ENCODE assay signal across 8 cellular contexts in genomic region chr17:44186307-44187130, GRCh38. TPM values are rescaled to one million over a fixed set of nuclear protein-coding genes. Genes with fewer than 3 reads are reported as not detected.
A peak's percentile ranks its signal among the peaks of the same experiment; 100 is the strongest.
DNase-seq lines count a peak whose midpoint lies in the region; ATAC-seq and TF ChIP-seq lines count a peak whose summit lies in the region.

Gene TMUB2 (plus strand): TSS chr17:44186972. CDS start chr17:44187709, 737 bp downstream.

- TF ChIP-seq EP300 in upper lobe of left lung (IDR thresholded peaks at IDR 0.05), result peak in 1 of 4 donors; percentile 25

- TF ChIP-seq POLR2A in upper lobe of left lung (IDR thresholded peaks at IDR 0.05), result peak; percentile 32 to 91 (median 68)

- H3K9me3 ChIP-seq in heart right ventricle, result no peaks in the 10 kb centered on the region
- H3K9me3 ChIP-seq in upper lobe of left lung, result no peaks in the 10 kb centered on the region

- intact Hi-C loops in T-helper 1 cell treated with Interleukin-12 subunit alpha and Interleukin-12 subunit beta and Interleukin-4 antibody, amounts not matched to agents 30 ng/mL and 1 ng/mL, for 36 hours (cut with micrococcal nuclease), result loop anchor here (1.0 to 2.0 kb wide), 13 partner anchors 12 to 1131 kb away; partner anchors contain the start of genes G6PC3, HDAC5, HROB and LSM12
- intact Hi-C loops in heart right ventricle (cut with DNase I) (loop anchor here in 2 of 10 donors (1.0 to 2.0 kb wide), 2 partner anchors 13 to 32 kb away; partner anchors contain the start of genes ATXN7L3 (in 1 of the 2) and UBTF (in 1 of the 2)), posterior cingulate gyrus (cut with DNase I) (loop anchor here (1.0 to 2.0 kb wide), 2 partner anchors 14 to 46 kb away; partner anchors contain the start of gene HROB)

- peaks cover 11 to 42% (median 27%) of the 10 kb centered on the region in 9 donors for H3K4me1 ChIP-seq in heart right ventricle
- peaks cover 28 to 35% (median 29%) of the 10 kb centered on the region in 4 donors for H3K4me1 ChIP-seq in upper lobe of left lung

- 0 to 1% methylated on average over 50 of the region's 50 CpGs for WGBS in heart right ventricle, 2 donors
- WGBS in upper lobe of left lung, 2 donors, result 0 to 1% methylated on average over 32 to 50 of the region's 50 CpGs

- peak within 1 kb of the TSS; percentile 78 to 95 (median 88) for H3K4me3 ChIP-seq in heart right ventricle
- peak within 1 kb of the TSS; percentile 73 to 96 (median 76) for H3K4me3 ChIP-seq in upper lobe of left lung

- H3K36me3 ChIP-seq in heart right ventricle, result peaks cover 0 to 56% (median 21%) of the 10 kb centered on the region in 9 donors
- peaks cover 3 to 44% (median 29%) of the 10 kb centered on the region in 4 donors for H3K36me3 ChIP-seq in upper lobe of left lung

- H3K27me3 ChIP-seq in heart right ventricle (no peaks in the 10 kb centered on the region), upper lobe of left lung (no peaks in the 10 kb centered on the region)

- no peak for TF ChIP-seq CTCF in GM13976 (IDR thresholded peaks at IDR 0.05; ENCODE audit: borderline replicate concordance, control extremely low read depth, extremely low read depth, insufficient read depth, missing control alignments)
- no peak for TF ChIP-seq CTCF in heart right ventricle (IDR thresholded peaks at IDR 0.05)
- TF ChIP-seq CTCF in upper lobe of left lung (IDR thresholded peaks at IDR 0.05), result peak in 1 of 6 experiments; percentile 23

- peak within 1 kb of the TSS; percentile 87 to 99 (median 96) for H3K27ac ChIP-seq in heart right ventricle
- H3K27ac ChIP-seq in upper lobe of left lung, result peak within 1 kb of the TSS; percentile 96 to 99 (median 98)

- DNase-seq in GM13976 (ENCODE audit: low spot score), result peak; percentile 100
- DNase-seq in NCI-H146 treated with DMSO at 0.1 percent for 48 hours (lab: John Stamatoyannopoulos, UW; ENCODE audit: unreplicated experiment), result peak; percentile 99
- peak; percentile 99 for DNase-seq in amniotic epithelial cell (ENCODE audit: low read depth)
- peak; percentile 99 for DNase-seq in heart right ventricle
- DNase-seq in posterior cingulate gyrus, result peak; percentile 97 to 100 (median 99)
- DNase-seq in upper lobe of left lung, result peak; percentile 97 to 99

- ATAC-seq in HG02870 (IDR thresholded peaks at IDR 0.05; ENCODE audit: unreplicated experiment) (peak; percentile 87), heart right ventricle (peak; percentile 95 to 99 (median 97)), upper lobe of left lung (ENCODE audit: low FRiP score in 2 of 2) (peak; percentile 99)

- in situ Hi-C loops in GM13976 (cut with MboI; ENCODE audit: low sequenced_read_pairs, unreplicated experiment), result no loop called here

RNA-seq across cellular contexts. Expression of gene TMUB2, which starts in this region (rescaled TPM):
- total RNA-seq in T-helper 1 cell treated with Interleukin-12 subunit alpha and Interleukin-12 subunit beta and Interleukin-4 antibody, amounts not matched to agents 30 ng/mL and 1 ng/mL, for 36 hours, result 28.4 and 33.2 TPM in 2 replicates
- total RNA-seq in heart right ventricle, result 10 to 100 TPM; 16.3 to 28.3 (median 19.6) TPM
- 10 to 100 TPM; 27.8 to 37.2 TPM for polyA plus RNA-seq in heart right ventricle
- 10 to 100 TPM; 28.5 to 46.1 (median 34.9) TPM for total RNA-seq in upper lobe of left lung

Comparison
In these comparisons a context has a peak if more than half of its experiments do, and no peak if none do; other contexts are left out.
1. Peak in every context shown above with its lines: DNase-seq, ATAC-seq, H3K4me3 ChIP-seq and H3K27ac ChIP-seq.